Comparison of ENCODE assay signal across 9 cellular contexts in the genomic region with DNA sequence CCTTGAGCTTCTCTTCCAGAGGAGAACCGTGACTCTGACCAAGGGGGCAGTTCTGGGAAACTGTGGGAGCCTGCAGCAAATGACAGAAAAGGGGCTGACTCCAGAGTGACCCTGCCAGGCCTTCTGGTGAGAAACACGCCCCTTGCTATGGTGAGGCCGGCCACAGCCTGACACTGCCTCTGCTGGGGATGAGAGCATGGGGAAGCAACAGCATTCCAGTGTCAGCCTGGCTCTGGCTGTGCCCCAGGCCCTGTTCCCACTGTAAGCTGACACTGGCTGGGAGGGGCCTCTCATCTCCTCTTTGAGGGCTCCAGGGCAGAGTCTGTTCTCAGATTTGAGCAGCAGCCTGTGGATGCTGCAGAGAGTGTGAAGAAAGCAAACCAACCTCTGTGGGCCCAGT.
DNase-seq lines count a peak whose midpoint lies in the region; ATAC-seq and TF ChIP-seq lines count a peak whose summit lies in the region.
"Had no signal": no experiment of that assay in that cellular context is flagged by ENCODE, and none has a peak within 500 bp of the region (broad histone marks: within the 10 kb centered on the region; RNA-seq: fewer than 3 reads in every experiment).

No MANE protein-coding gene starts in this region.

- H3K4me3 Mint-ChIP-seq in activated CD4-positive, alpha-beta T cell treated with anti-CD3 and anti-CD28 coated beads, Interleukin-2, amount 10 ng/mL, durations not matched to agents 24 days and 14 days = no peak overlapping the region

- H3K27ac ChIP-seq in breast epithelium (no peak overlapping the region), testis (peak overlapping the region in 1 of 2 donors; percentile 1)

- no peaks in the 10 kb centered on the region for H3K36me3 ChIP-seq in breast epithelium
- H3K36me3 ChIP-seq in testis (ENCODE audit: low read depth, missing control alignments) = no peaks in the 10 kb centered on the region

- H3K27me3 Mint-ChIP-seq in activated CD4-positive, alpha-beta T cell treated with anti-CD3 and anti-CD28 coated beads, Interleukin-2, amount 10 ng/mL, durations not matched to agents 24 days and 14 days = peaks cover 24% of the 10 kb centered on the region

- ATAC-seq in HG02973 (IDR thresholded peaks at IDR 0.05; ENCODE audit: unreplicated experiment) = no peak
- ATAC-seq in GM19023 (IDR thresholded peaks at IDR 0.05; ENCODE audit: unreplicated experiment) = no peak

- CTCF ChIA-PET in HEK293T (lab: Yijun Ruan, JAX) = no interaction called here

- peaks cover 0 to 9% of the 10 kb centered on the region in 2 donors for H3K27me3 ChIP-seq in breast epithelium
- no peaks in the 10 kb centered on the region for H3K27me3 ChIP-seq in testis

- WGBS in testis, 2 donors = 33 to 80% methylated on average over 1 to 3 of the region's 3 CpGs

- no peaks in the 10 kb centered on the region for H3K9me3 Mint-ChIP-seq in activated CD4-positive, alpha-beta T cell treated with anti-CD3 and anti-CD28 coated beads, Interleukin-2, amount 10 ng/mL, durations not matched to agents 24 days and 14 days

- intact Hi-C loops in breast epithelium (cut with DNase I; ENCODE audit: low total_unique reads) (no loop called here), testis (cut with DNase I; ENCODE audit: low total_unique reads) (no loop called here)
- intact Hi-C loops in activated CD4-positive, alpha-beta T cell treated with anti-CD3 and anti-CD28 coated beads, Interleukin-2, amount 10 ng/mL, durations not matched to agents 24 days and 14 days (cut with micrococcal nuclease) = no loop called here

- H3K9me3 ChIP-seq in breast epithelium (no peaks in the 10 kb centered on the region), testis (no peaks in the 10 kb centered on the region)

- TF ChIP-seq POLR2A in breast epithelium (IDR thresholded peaks at IDR 0.05) = no peak
- no peak for TF ChIP-seq POLR2A in testis (IDR thresholded peaks at IDR 0.05)

- POLR2A ChIA-PET in HEK293T (lab: Yijun Ruan, JAX) = no interaction called here

- no peaks in the 10 kb centered on the region for H3K36me3 Mint-ChIP-seq in activated CD4-positive, alpha-beta T cell treated with anti-CD3 and anti-CD28 coated beads, Interleukin-2, amount 10 ng/mL, durations not matched to agents 24 days and 14 days (ENCODE audit: low read depth)

- DNase-seq in HEK293T (ENCODE audit: extremely low spot score) (peak; percentile 51), breast epithelium (ENCODE audit: low spot score in 2 of 2) (peak; percentile 20 to 68), islet precursor cell (peak; percentile 99), testis (peak; percentile 67), NCI-H526 treated with DMSO at 0.1 percent for 48 hours (lab: John Stamatoyannopoulos, UW) (no peak)
- DNase-seq in activated CD4-positive, alpha-beta T cell treated with anti-CD3 and anti-CD28 coated beads, Interleukin-2, amount 10 ng/mL, durations not matched to agents 24 days and 14 days = no peak
- DNase-seq: NCI-H510A had no signal

- peaks cover 2% of the 10 kb centered on the region for H3K4me1 Mint-ChIP-seq in activated CD4-positive, alpha-beta T cell treated with anti-CD3 and anti-CD28 coated beads, Interleukin-2, amount 10 ng/mL, durations not matched to agents 24 days and 14 days

- H3K4me1 ChIP-seq in breast epithelium (no peaks in the 10 kb centered on the region), testis (peaks cover 18% of the 10 kb centered on the region)

- H3K4me3 ChIP-seq in breast epithelium (no peak overlapping the region), testis (no peak overlapping the region)

- no peak for TF ChIP-seq CTCF in breast epithelium (IDR thresholded peaks at IDR 0.05)
- TF ChIP-seq CTCF in testis (IDR thresholded peaks at IDR 0.05) = no peak

- H3K27ac Mint-ChIP-seq in activated CD4-positive, alpha-beta T cell treated with anti-CD3 and anti-CD28 coated beads, Interleukin-2, amount 10 ng/mL, durations not matched to agents 24 days and 14 days = no peak overlapping the region

TF ChIP-seq in HEK293T, 16 proteins besides CTCF, POLR2A, EP300 and RAD21:
- TF ChIP-seq L3MBTL2 (conservative IDR thresholded peaks at IDR 0.05) = no peak
- no peak for TF ChIP-seq CTBP1 (IDR thresholded peaks at IDR 0.05; ENCODE audit: borderline replicate concordance)
- no peak for TF ChIP-seq SUZ12 (IDR thresholded peaks at IDR 0.05)
- TF ChIP-seq LEF1 (IDR thresholded peaks at IDR 0.05; ENCODE audit: borderline replicate concordance) = no peak
- no peak for TF ChIP-seq FOXM1 (IDR thresholded peaks at IDR 0.05; ENCODE audit: borderline replicate concordance)
- TF ChIP-seq ELF4 (IDR thresholded peaks at IDR 0.05) = no peak
- TF ChIP-seq TARDBP (IDR thresholded peaks at IDR 0.05) = no peak
- TF ChIP-seq, protein P1, sequence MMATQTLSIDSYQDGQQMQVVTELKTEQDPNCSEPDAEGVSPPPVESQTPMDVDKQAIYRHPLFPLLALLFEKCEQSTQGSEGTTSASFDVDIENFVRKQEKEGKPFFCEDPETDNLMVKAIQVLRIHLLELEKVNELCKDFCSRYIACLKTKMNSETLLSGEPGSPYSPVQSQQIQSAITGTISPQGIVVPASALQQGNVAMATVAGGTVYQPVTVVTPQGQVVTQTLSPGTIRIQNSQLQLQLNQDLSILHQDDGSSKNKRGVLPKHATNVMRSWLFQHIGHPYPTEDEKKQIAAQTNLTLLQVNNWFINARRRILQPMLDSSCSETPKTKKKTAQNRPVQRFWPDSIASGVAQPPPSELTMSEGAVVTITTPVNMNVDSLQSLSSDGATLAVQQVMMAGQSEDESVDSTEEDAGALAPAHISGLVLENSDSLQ (IDR thresholded peaks at IDR 0.05) = no peak
- no peak for TF ChIP-seq NFRKB (IDR thresholded peaks at IDR 0.05)
- no peak for TF ChIP-seq FOXA1 (IDR thresholded peaks at IDR 0.05)
- TF ChIP-seq SP1 (IDR thresholded peaks at IDR 0.05) = no peak
- TF ChIP-seq FOXK2 (IDR thresholded peaks at IDR 0.05) = no peak
- TF ChIP-seq BHLHE40 (IDR thresholded peaks at IDR 0.05; ENCODE audit: borderline replicate concordance) = no peak
- no peak for TF ChIP-seq HDGF (IDR thresholded peaks at IDR 0.05; ENCODE audit: borderline replicate concordance)
- no peak for TF ChIP-seq ARNT (IDR thresholded peaks at IDR 0.05)
- TF ChIP-seq ZNF384 (IDR thresholded peaks at IDR 0.05) = no peak

Comparison
In these comparisons a context has a peak if more than half of its experiments do, and no peak if none do; other contexts are left out.
1. DNase-seq: peak in HEK293T (single experiment), breast epithelium (2 of 2), islet precursor cell (single experiment) and testis (single experiment); none in NCI-H526 treated with DMSO at 0.1 percent for 48 hours (single experiment) and activated CD4-positive, alpha-beta T cell treated with anti-CD3 and anti-CD28 coated beads, Interleukin-2, amount 10 ng/mL, durations not matched to agents 24 days and 14 days (single experiment).